In genomic region chr15:38453971-38454686, GRCh38 we compare ENCODE assay signal across 1 cellular context.
A peak's percentile ranks its signal among the peaks of the same experiment; 100 is the strongest.
TF ChIP-seq lines count a peak whose summit lies in the region.

FAM98B (plus strand) TSS chr15:38454127; CDS start chr15:38454162, 35 bp downstream.

TF ChIP-seq in HepG2, 621 proteins besides CTCF, POLR2A, EP300 and RAD21 (continued from another document and continues in another):
- TF ChIP-seq ZNF646 (CRISPR knock-in tag; IDR thresholded peaks at IDR 0.05) (peak; percentile 47; the same call in 1 of the 2 replicates), SIX1 (CRISPR knock-in tag; IDR thresholded peaks at IDR 0.05; ENCODE audit: borderline replicate concordance) (peak; percentile 48; the same call in 1 of the 2 replicates), RORA (CRISPR knock-in tag; IDR thresholded peaks at IDR 0.05) (0 out of 2 replicates have a peak, but pooled peaks have one; percentile 49), HNRNPLL (IDR thresholded peaks at IDR 0.05; ENCODE audit: low read depth, low read length, poor library complexity, severe bottlenecking) (peak; percentile 73), ZNF274 (CRISPR knock-in tag; IDR thresholded peaks at IDR 0.05) (peak; percentile 79; the same call in 1 of the 2 replicates), HMGXB4 (CRISPR knock-in tag; IDR thresholded peaks at IDR 0.05; ENCODE audit: borderline replicate concordance in 1 of 2, low read depth in 1 of 2) (peak; percentile 85 to 89), MBD4 (IDR thresholded peaks at IDR 0.05; ENCODE audit: borderline replicate concordance, low read length) (no peak), NFRKB (IDR thresholded peaks at IDR 0.05) (no peak), MTA3 (CRISPR knock-in tag; IDR thresholded peaks at IDR 0.05) (no peak), NR2C2 (CRISPR knock-in tag; IDR thresholded peaks at IDR 0.05; ENCODE audit: borderline replicate concordance) (peak; percentile 96), ZNF407 (CRISPR knock-in tag; IDR thresholded peaks at IDR 0.05; ENCODE audit: not compliant biosample characterization) (peak; percentile 65), ZNF878 (CRISPR knock-in tag; IDR thresholded peaks at IDR 0.05) (0 out of 2 replicates have a peak, but pooled peaks have one; percentile 17), ZNF547 (CRISPR knock-in tag; IDR thresholded peaks at IDR 0.05) (peak; percentile 86), CBX2 (IDR thresholded peaks at IDR 0.05; ENCODE audit: low read depth, low read length) (peak; percentile 34; the same call in 1 of the 2 replicates), CBX2 (CRISPR knock-in tag; IDR thresholded peaks at IDR 0.05; ENCODE audit: low read depth) (no peak), SAP130 (CRISPR knock-in tag; IDR thresholded peaks at IDR 0.05; ENCODE audit: low read depth) (peak; percentile 75), MIER2 (CRISPR knock-in tag; IDR thresholded peaks at IDR 0.05) (peak; percentile 74), CREB1 (IDR thresholded peaks at IDR 0.05) (no peak), CREB1 (CRISPR knock-in tag; IDR thresholded peaks at IDR 0.05) (peak; percentile 56), NFYB (CRISPR knock-in tag; IDR thresholded peaks at IDR 0.05) (peak; percentile 50; the same call in 1 of the 2 replicates), ZNF652 (CRISPR knock-in tag; IDR thresholded peaks at IDR 0.05; ENCODE audit: borderline replicate concordance, low read depth) (peak; percentile 98), UBTF (CRISPR knock-in tag; IDR thresholded peaks at IDR 0.05) (peak; percentile 90), SALL1 (CRISPR knock-in tag; IDR thresholded peaks at IDR 0.05) (peak; percentile 76), KLF12 (CRISPR knock-in tag; IDR thresholded peaks at IDR 0.05; ENCODE audit: borderline replicate concordance) (no peak; the same call in 1 of the 2 replicates), ZNF121 (CRISPR knock-in tag; IDR thresholded peaks at IDR 0.05) (0 out of 2 replicates have a peak, but pooled peaks have one; percentile 18), ZNF687 (CRISPR knock-in tag; IDR thresholded peaks at IDR 0.05) (peak; percentile 91)
- TF ChIP-seq, protein P1, sequence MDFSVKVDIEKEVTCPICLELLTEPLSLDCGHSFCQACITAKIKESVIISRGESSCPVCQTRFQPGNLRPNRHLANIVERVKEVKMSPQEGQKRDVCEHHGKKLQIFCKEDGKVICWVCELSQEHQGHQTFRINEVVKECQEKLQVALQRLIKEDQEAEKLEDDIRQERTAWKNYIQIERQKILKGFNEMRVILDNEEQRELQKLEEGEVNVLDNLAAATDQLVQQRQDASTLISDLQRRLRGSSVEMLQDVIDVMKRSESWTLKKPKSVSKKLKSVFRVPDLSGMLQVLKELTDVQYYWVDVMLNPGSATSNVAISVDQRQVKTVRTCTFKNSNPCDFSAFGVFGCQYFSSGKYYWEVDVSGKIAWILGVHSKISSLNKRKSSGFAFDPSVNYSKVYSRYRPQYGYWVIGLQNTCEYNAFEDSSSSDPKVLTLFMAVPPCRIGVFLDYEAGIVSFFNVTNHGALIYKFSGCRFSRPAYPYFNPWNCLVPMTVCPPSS (IDR thresholded peaks at IDR 0.05): no peak
- TF ChIP-seq, protein P2, sequence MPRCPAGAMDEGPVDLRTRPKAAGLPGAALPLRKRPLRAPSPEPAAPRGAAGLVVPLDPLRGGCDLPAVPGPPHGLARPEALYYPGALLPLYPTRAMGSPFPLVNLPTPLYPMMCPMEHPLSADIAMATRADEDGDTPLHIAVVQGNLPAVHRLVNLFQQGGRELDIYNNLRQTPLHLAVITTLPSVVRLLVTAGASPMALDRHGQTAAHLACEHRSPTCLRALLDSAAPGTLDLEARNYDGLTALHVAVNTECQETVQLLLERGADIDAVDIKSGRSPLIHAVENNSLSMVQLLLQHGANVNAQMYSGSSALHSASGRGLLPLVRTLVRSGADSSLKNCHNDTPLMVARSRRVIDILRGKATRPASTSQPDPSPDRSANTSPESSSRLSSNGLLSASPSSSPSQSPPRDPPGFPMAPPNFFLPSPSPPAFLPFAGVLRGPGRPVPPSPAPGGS (CRISPR knock-in tag; IDR thresholded peaks at IDR 0.05): peak; percentile 67; the same call in 1 of the 2 replicates
